ENCODE assay signal across 14 cellular contexts in the genomic region with DNA sequence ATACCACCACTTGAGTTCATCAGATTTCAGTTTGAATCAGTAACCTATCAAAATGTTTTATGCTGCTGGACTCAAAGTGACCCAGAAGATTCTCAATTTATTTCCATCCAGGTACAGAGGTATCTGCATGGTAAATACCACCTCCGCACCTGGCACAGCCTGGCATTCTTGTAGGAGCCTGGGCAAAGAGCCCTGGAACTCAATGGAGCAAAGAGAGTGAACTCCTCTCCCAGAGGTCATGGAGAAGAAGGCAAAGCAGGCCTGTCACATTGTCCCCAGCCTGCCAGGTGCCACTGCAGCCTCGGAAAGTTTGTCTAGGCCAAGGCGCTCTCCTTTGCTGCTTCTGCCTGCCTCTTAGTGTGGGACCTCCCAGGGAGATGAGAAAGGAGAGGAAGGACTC.
DNase-seq lines count a peak whose midpoint lies in the region; ATAC-seq, FAIRE-seq and TF ChIP-seq lines count a peak whose summit lies in the region.
"Had no signal": no experiment of that assay in that cellular context is flagged by ENCODE, and none has a peak within 500 bp of the region (broad histone marks: within the 10 kb centered on the region; RNA-seq: fewer than 3 reads in every experiment).

No MANE protein-coding gene starts in this region.

- no peaks in the 10 kb centered on the region for H3K9me3 Mint-ChIP-seq in activated T-helper 2 cell treated with anti-CD3 and anti-CD28 coated beads, Interferon-gamma antibody, Interleukin-2, Interleukin-4, amounts not matched to agents 10 μg/mL and 5 μg/mL and 100 μg/mL, durations not matched to agents 14 hours and 24 hours and 36 hours
- H3K9me3 Mint-ChIP-seq: stimulated activated naive CD8-positive, alpha-beta T cell treated with anti-CD3 and anti-CD28 coated beads, Interleukin-15, Interleukin-2, amounts not matched to agents 100 ng/mL and 50 ng/mL, for 24 hours had no signal

- peaks cover 26% of the 10 kb centered on the region for H3K4me1 Mint-ChIP-seq in activated T-helper 2 cell treated with anti-CD3 and anti-CD28 coated beads, Interferon-gamma antibody, Interleukin-2, Interleukin-4, amounts not matched to agents 10 μg/mL and 5 μg/mL and 100 μg/mL, durations not matched to agents 14 hours and 24 hours and 36 hours (ENCODE audit: low read depth)

- no peak for TF ChIP-seq POLR2A in esophagus squamous epithelium (IDR thresholded peaks at IDR 0.05)
- no peak for TF ChIP-seq POLR2A in GM12891 (IDR thresholded peaks at IDR 0.05; ENCODE audit: low read depth, low read length)

- no peaks in the 10 kb centered on the region for H3K27me3 Mint-ChIP-seq in activated T-helper 2 cell treated with anti-CD3 and anti-CD28 coated beads, Interferon-gamma antibody, Interleukin-2, Interleukin-4, amounts not matched to agents 10 μg/mL and 5 μg/mL and 100 μg/mL, durations not matched to agents 14 hours and 24 hours and 36 hours (ENCODE audit: low read depth)
- H3K27me3 Mint-ChIP-seq: stimulated activated naive CD8-positive, alpha-beta T cell treated with anti-CD3 and anti-CD28 coated beads, Interleukin-15, Interleukin-2, amounts not matched to agents 100 ng/mL and 50 ng/mL, for 24 hours had no signal

- peak overlapping the region; percentile 26 for H2AFZ ChIP-seq in OCI-LY7 (ENCODE audit: low read length)
- peak overlapping the region; percentile 71 for H2AFZ ChIP-seq in parathyroid adenoma

- no peaks in the 10 kb centered on the region for H3K27me3 ChIP-seq in BLaER1
- no peaks in the 10 kb centered on the region for H3K27me3 ChIP-seq in esophagus squamous epithelium
- H3K27me3 ChIP-seq in parathyroid adenoma (ENCODE audit: control insufficient read depth, insufficient read depth, low read length): no peaks in the 10 kb centered on the region

- H3K36me3 ChIP-seq in BLaER1: no peaks in the 10 kb centered on the region
- no peaks in the 10 kb centered on the region for H3K36me3 ChIP-seq in OCI-LY7 (ENCODE audit: insufficient read depth, low read length)
- no peaks in the 10 kb centered on the region for H3K36me3 ChIP-seq in esophagus squamous epithelium
- no peaks in the 10 kb centered on the region for H3K36me3 ChIP-seq in parathyroid adenoma (ENCODE audit: control insufficient read depth, insufficient read depth, low read length)

- FAIRE-seq in GM12891 (lab: Jason Lieb, UNC): no peak

- peaks cover 4% of the 10 kb centered on the region for H3K36me3 Mint-ChIP-seq in activated T-helper 2 cell treated with anti-CD3 and anti-CD28 coated beads, Interferon-gamma antibody, Interleukin-2, Interleukin-4, amounts not matched to agents 10 μg/mL and 5 μg/mL and 100 μg/mL, durations not matched to agents 14 hours and 24 hours and 36 hours (ENCODE audit: low read depth)

- H3K4me1 ChIP-seq in BLaER1 (peaks cover 96% of the 10 kb centered on the region), OCI-LY7 (ENCODE audit: insufficient read depth, low read length, poor library complexity, severe bottlenecking) (peaks cover 58% of the 10 kb centered on the region), esophagus squamous epithelium (peaks cover 16 to 69% (median 33%) of the 10 kb centered on the region in 3 donors), parathyroid adenoma (peaks cover 24% of the 10 kb centered on the region)

- DNase-seq in OCI-LY7 (ENCODE audit: low spot score): peak; percentile 14
- no peak for DNase-seq in esophagus squamous epithelium (lab: John Stamatoyannopoulos, UW)
- DNase-seq in activated T-helper 2 cell treated with anti-CD3 and anti-CD28 coated beads, Interferon-gamma antibody, Interleukin-2, Interleukin-4, amounts not matched to agents 10 μg/mL and 5 μg/mL and 100 μg/mL, durations not matched to agents 14 hours and 24 hours and 36 hours (ENCODE audit: low spot score): no peak
- no peak for DNase-seq in RKO (ENCODE audit: low spot score)
- DNase-seq in GM12891 (ENCODE audit: insufficient read length, low spot score): no peak
- DNase-seq: activated gamma-delta T cell; COR-L47; effector memory CD4-positive, alpha-beta T cell; NCI-H1048; NCI-H524 had no signal

- H3K27ac Mint-ChIP-seq in activated T-helper 2 cell treated with anti-CD3 and anti-CD28 coated beads, Interferon-gamma antibody, Interleukin-2, Interleukin-4, amounts not matched to agents 10 μg/mL and 5 μg/mL and 100 μg/mL, durations not matched to agents 14 hours and 24 hours and 36 hours: no peak overlapping the region

- H3K27ac ChIP-seq in BLaER1 (peak overlapping the region; percentile 80), OCI-LY7 (ENCODE audit: low read depth, low read length, poor library complexity, severe bottlenecking) (no peak overlapping the region), esophagus squamous epithelium (peak overlapping the region; percentile 40 to 70 (median 56)), parathyroid adenoma (peak overlapping the region; percentile 69)

- TF ChIP-seq CTCF in OCI-LY7 (conservative IDR thresholded peaks at IDR 0.05; ENCODE audit: low read length): no peak
- TF ChIP-seq CTCF in esophagus squamous epithelium (IDR thresholded peaks at IDR 0.05): no peak
- TF ChIP-seq CTCF in parathyroid adenoma (IDR thresholded peaks at IDR 0.05): no peak

- no TSS peak for BruUV-seq in OCI-LY7 (replicated peaks; lab: Mats Ljungman, UMichigan)

- H3K4me3 Mint-ChIP-seq in activated T-helper 2 cell treated with anti-CD3 and anti-CD28 coated beads, Interferon-gamma antibody, Interleukin-2, Interleukin-4, amounts not matched to agents 10 μg/mL and 5 μg/mL and 100 μg/mL, durations not matched to agents 14 hours and 24 hours and 36 hours (ENCODE audit: low read depth): no peak overlapping the region
- H3K4me3 Mint-ChIP-seq: stimulated activated naive CD8-positive, alpha-beta T cell treated with anti-CD3 and anti-CD28 coated beads, Interleukin-15, Interleukin-2, amounts not matched to agents 100 ng/mL and 50 ng/mL, for 24 hours had no signal

- intact Hi-C loops in OCI-LY7 (cut with micrococcal nuclease; ENCODE audit: unreplicated experiment) (no loop called here), esophagus squamous epithelium (cut with DNase I) (no loop called here)
- intact Hi-C loops in activated T-helper 2 cell treated with anti-CD3 and anti-CD28 coated beads, Interferon-gamma antibody, Interleukin-2, Interleukin-4, amounts not matched to agents 10 μg/mL and 5 μg/mL and 100 μg/mL, durations not matched to agents 14 hours and 24 hours and 36 hours (cut with micrococcal nuclease): no loop called here

- POLR2A ChIA-PET in OCI-LY7 (lab: Charles Lee): interaction anchor here (1.4 kb wide), 1 partner anchor 34 kb away, joined by 4 read pairs; no protein-coding TSS in a partner anchor

- H3K79me2 ChIP-seq in OCI-LY7 (ENCODE audit: insufficient read depth, low read depth, low read length) (no peaks in the 10 kb centered on the region), parathyroid adenoma (no peaks in the 10 kb centered on the region)

- ATAC-seq in GM19328 (IDR thresholded peaks at IDR 0.05; ENCODE audit: unreplicated experiment): no peak

- H3K4me3 ChIP-seq in BLaER1: no peak overlapping the region
- no peak overlapping the region for H3K4me3 ChIP-seq in OCI-LY7 (ENCODE audit: low read depth, low read length, poor library complexity, severe bottlenecking)
- no peak overlapping the region for H3K4me3 ChIP-seq in esophagus squamous epithelium
- no peak overlapping the region for H3K4me3 ChIP-seq in parathyroid adenoma (ENCODE audit: low read depth, low read length)

- H3K4me2 ChIP-seq in BLaER1 (peak overlapping the region; percentile 80), OCI-LY7 (ENCODE audit: low read length) (no peak overlapping the region), parathyroid adenoma (ENCODE audit: low read length) (peak overlapping the region; percentile 4)

- no peaks in the 10 kb centered on the region for H4K20me1 ChIP-seq in BLaER1
- H4K20me1 ChIP-seq in OCI-LY7 (ENCODE audit: insufficient read depth, low read length): no peaks in the 10 kb centered on the region

- H3K9ac ChIP-seq in BLaER1 (peak overlapping the region; percentile 68; the same call in 1 of the 2 replicates), parathyroid adenoma (no peak overlapping the region)

- no peaks in the 10 kb centered on the region for H3K9me2 ChIP-seq in OCI-LY7 (ENCODE audit: insufficient read depth, low read length)

- H3K9me3 ChIP-seq in BLaER1 (no peaks in the 10 kb centered on the region), OCI-LY7 (ENCODE audit: low read length) (no peaks in the 10 kb centered on the region), esophagus squamous epithelium (no peaks in the 10 kb centered on the region), parathyroid adenoma (ENCODE audit: control insufficient read depth, low read length) (no peaks in the 10 kb centered on the region)

- WGBS in esophagus squamous epithelium, 2 donors: 28 to 75% methylated on average over 3 of the region's 3 CpGs

- CTCF ChIA-PET in OCI-LY7 (lab: Charles Lee; ENCODE audit: unreplicated experiment): no interaction called here

TF ChIP-seq in GM12891, 5 proteins besides CTCF, POLR2A, EP300 and RAD21:
- no peak for TF ChIP-seq PAX5 (IDR thresholded peaks at IDR 0.05; ENCODE audit: insufficient read depth, low read length, severe bottlenecking)
- TF ChIP-seq POU2F2 (IDR thresholded peaks at IDR 0.05; ENCODE audit: low read depth, low read length): no peak
- no peak for TF ChIP-seq TAF1 (IDR thresholded peaks at IDR 0.05; ENCODE audit: low read depth, low read length)
